ENCODE assay signal across 32 cellular contexts in genomic region chr1:47828965-47829364, GRCh38.
"Had no signal": no experiment of that assay in that cellular context is flagged by ENCODE, and none has a peak within 500 bp of the region (broad histone marks: within the 10 kb centered on the region; RNA-seq: fewer than 3 reads in every experiment).

No MANE protein-coding gene starts in this region.

- H3K9me3 ChIP-seq: ascending aorta, Peyer's patch had no signal

- ATAC-seq: activated naive CD4-positive, alpha-beta T cell treated with anti-CD3 and anti-CD28 coated beads, Interleukin-2, amount 50 U/mL, for 72 hours; activated T-cell treated with anti-CD3 and anti-CD28 coated beads, Interleukin-2, amount 50 U/mL, for 4 hours; Right ventricle myocardium inferior had no signal

- H3K36me3 ChIP-seq: ascending aorta, cardiac muscle cell, Peyer's patch had no signal

- DNase-seq: activated B cell treated with CpG ODN at 0.5 μM for 24 hours; activated CD4-positive, alpha-beta memory T cell treated with anti-CD3 and anti-CD28 coated beads for 36 hours; activated CD4-positive, alpha-beta T cell treated with anti-CD3 and anti-CD28 coated beads for 4 hours; activated CD4-positive, alpha-beta T cell treated with anti-CD3 and anti-CD28 coated beads, Interleukin-2, amount 50 U/mL, for 1 hour; activated CD4-positive, CD25-positive, alpha-beta regulatory T cell treated with anti-CD3 and anti-CD28 coated beads, Interleukin-2, amount 50 U/mL, for 72 hours; activated CD8-positive, alpha-beta memory T cell treated with anti-CD3 and anti-CD28 coated beads, Interleukin-2, amount 50 U/mL, for 4 hours; activated gamma-delta T cell treated with Interleukin-2 at 50 U/mL for 16 hours; activated naive CD4-positive, alpha-beta T cell treated with anti-CD3 and anti-CD28 coated beads for 36 hours; activated T-cell treated with anti-CD3 and anti-CD28 coated beads for 4 hours; activated T-cell treated with anti-CD3 and anti-CD28 coated beads, Interleukin-2, amount 50 U/mL, for 4 hours; amniotic stem cell; Karpas-422; KBM-7; NCI-H1105; NCI-H1417 treated with DMSO at 0.1 percent for 48 hours; NCI-H187 treated with DMSO at 0.1 percent for 48 hours; NCI-H2081; NCI-H2171 treated with DMSO at 0.1 percent for 48 hours; NCI-H226; NCI-H524 treated with DMSO at 0.1 percent for 48 hours; Peyer's patch; RPMI8226; SIG-M5; SW 1271; T-helper 1 cell; T-helper 2 cell; T-helper 9 cell had no signal

- H3K4me3 ChIP-seq: ascending aorta, cardiac muscle cell, Peyer's patch had no signal

- H3K27me3 ChIP-seq: ascending aorta, Peyer's patch had no signal

- H3K27ac ChIP-seq: cardiac muscle cell, Peyer's patch, VCaP had no signal
